8 cellular contexts compared by ENCODE assay signal in the genomic region with DNA sequence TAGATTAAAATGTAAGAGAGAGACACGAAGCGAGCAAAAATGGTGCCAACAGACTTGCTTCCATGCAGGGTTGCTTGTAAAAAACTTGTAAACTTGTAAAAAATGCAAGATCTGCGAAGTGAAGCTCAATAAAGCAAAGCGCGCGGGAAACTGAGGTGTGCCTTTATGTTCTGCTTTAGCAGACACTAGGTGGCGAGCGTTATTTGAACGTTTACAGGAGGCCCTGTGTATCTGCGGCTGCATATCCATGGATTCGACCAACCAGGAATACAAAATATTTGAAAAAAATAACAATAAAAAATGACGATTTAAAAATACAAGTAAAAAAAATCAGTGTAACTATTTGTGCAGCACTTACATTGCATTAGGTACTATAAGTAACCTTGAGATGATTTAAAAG. TPM values are rescaled to one million over a fixed set of nuclear protein-coding genes. Genes with fewer than 3 reads are reported as not detected.
DNase-seq lines count a peak whose midpoint lies in the region; ATAC-seq and TF ChIP-seq lines count a peak whose summit lies in the region.

No MANE protein-coding gene starts in this region.

- intact Hi-C loops in gastrocnemius medialis (cut with DNase I; ENCODE audit: low total_unique reads), result loop anchor here (2.0 to 10.0 kb wide), 2 partner anchors 139 to 335 kb away; no protein-coding TSS in a partner anchor
- intact Hi-C loops in ovary (cut with DNase I), result loop anchor here in 1 of 4 donors (10.0 kb wide), 1 partner anchor 465 kb away; a partner anchor contains a TSS
- intact Hi-C loops in testis (cut with DNase I; ENCODE audit: low total_unique reads), result loop anchor here (5.0 kb wide), 1 partner anchor 72 kb away; a partner anchor contains a TSS

- H3K4me3 ChIP-seq in SK-N-MC (peak overlapping the region; percentile 89), epithelial cell of proximal tubule (ENCODE audit: low read depth, low read length) (peak overlapping the region; percentile 80), gastrocnemius medialis (peak overlapping the region; percentile 80 to 91 (median 89)), ovary (no peak overlapping the region), testis (peak overlapping the region in 1 of 2 donors; percentile 90)

- H3K36me3 ChIP-seq in SK-N-MC (ENCODE audit: insufficient read depth, low read length) (peaks cover 74% of the 10 kb centered on the region), gastrocnemius medialis (peaks cover 0 to 10% of the 10 kb centered on the region in 2 donors), ovary (no peaks in the 10 kb centered on the region), testis (ENCODE audit: low read depth, missing control alignments) (no peaks in the 10 kb centered on the region)

- H3K27me3 ChIP-seq in gastrocnemius medialis (no peaks in the 10 kb centered on the region), ovary (no peaks in the 10 kb centered on the region), testis (no peaks in the 10 kb centered on the region)

- no peak for ATAC-seq in stimulated activated naive CD8-positive, alpha-beta T cell treated with anti-CD3 and anti-CD28 coated beads, Interleukin-15, Interleukin-2, amounts not matched to agents 100 U/mL and 50 U/mL, for 24 hours
- no peak for ATAC-seq in gastrocnemius medialis
- ATAC-seq in HG03097 (IDR thresholded peaks at IDR 0.05; ENCODE audit: low FRiP score, unreplicated experiment), result no peak

- no peaks in the 10 kb centered on the region for H3K9me3 ChIP-seq in SK-N-MC (ENCODE audit: low read depth, low read length)
- no peaks in the 10 kb centered on the region for H3K9me3 ChIP-seq in gastrocnemius medialis
- no peaks in the 10 kb centered on the region for H3K9me3 ChIP-seq in ovary
- no peaks in the 10 kb centered on the region for H3K9me3 ChIP-seq in testis

- H3K4me1 Mint-ChIP-seq in stimulated activated naive CD8-positive, alpha-beta T cell treated with anti-CD3 and anti-CD28 coated beads, Interleukin-15, Interleukin-2, amounts not matched to agents 100 ng/mL and 50 ng/mL, for 24 hours (ENCODE audit: low read depth), result peaks cover 79% of the 10 kb centered on the region

- H3K4me1 ChIP-seq in gastrocnemius medialis, result peaks cover 33 to 45% of the 10 kb centered on the region in 2 donors
- H3K4me1 ChIP-seq in ovary (ENCODE audit: insufficient read depth), result peaks cover 3% of the 10 kb centered on the region
- H3K4me1 ChIP-seq in testis, result peaks cover 15% of the 10 kb centered on the region

- no peaks in the 10 kb centered on the region for H3K9me3 Mint-ChIP-seq in stimulated activated naive CD8-positive, alpha-beta T cell treated with anti-CD3 and anti-CD28 coated beads, Interleukin-15, Interleukin-2, amounts not matched to agents 100 ng/mL and 50 ng/mL, for 24 hours

- in situ Hi-C loops in gastrocnemius medialis (cut with MboI; ENCODE audit: low sequenced_read_pairs in 4 of 4), result no loop called here

- H3K27me3 Mint-ChIP-seq in stimulated activated naive CD8-positive, alpha-beta T cell treated with anti-CD3 and anti-CD28 coated beads, Interleukin-15, Interleukin-2, amounts not matched to agents 100 ng/mL and 50 ng/mL, for 24 hours, result no peaks in the 10 kb centered on the region

- TF ChIP-seq POLR2A in gastrocnemius medialis (IDR thresholded peaks at IDR 0.05) (no peak), ovary (IDR thresholded peaks at IDR 0.05) (no peak), testis (IDR thresholded peaks at IDR 0.05) (no peak)

- H3K27ac Mint-ChIP-seq in stimulated activated naive CD8-positive, alpha-beta T cell treated with anti-CD3 and anti-CD28 coated beads, Interleukin-15, Interleukin-2, amounts not matched to agents 100 ng/mL and 50 ng/mL, for 24 hours, result peak overlapping the region; percentile 37

- H3K4me3 Mint-ChIP-seq in stimulated activated naive CD8-positive, alpha-beta T cell treated with anti-CD3 and anti-CD28 coated beads, Interleukin-15, Interleukin-2, amounts not matched to agents 100 ng/mL and 50 ng/mL, for 24 hours, result peak overlapping the region; percentile 100

- no peak for TF ChIP-seq EP300 in ovary (IDR thresholded peaks at IDR 0.05)

- DNase-seq in stimulated activated naive CD8-positive, alpha-beta T cell treated with anti-CD3 and anti-CD28 coated beads, Interleukin-15, Interleukin-2, amounts not matched to agents 100 U/mL and 50 U/mL, for 24 hours, result no peak
- DNase-seq in SK-N-MC (ENCODE audit: low read depth, low spot score), result peak; percentile 48
- DNase-seq in epithelial cell of proximal tubule (ENCODE audit: low read depth), result no peak
- DNase-seq in gastrocnemius medialis, result no peak
- DNase-seq in ovary, result no peak
- no peak for DNase-seq in testis

- 39 to 47% (median 43%) methylated on average over 12 of the region's 12 CpGs for WGBS in ovary, 3 donors
- 37 to 55% methylated on average over 12 of the region's 12 CpGs for WGBS in testis, 2 donors

- peak overlapping the region; percentile 98 for H3K9ac ChIP-seq in SK-N-MC (ENCODE audit: insufficient read length)

- TF ChIP-seq CTCF in epithelial cell of proximal tubule (conservative IDR thresholded peaks at IDR 0.05; ENCODE audit: low read depth, low read length) (peak; percentile 55), gastrocnemius medialis (IDR thresholded peaks at IDR 0.05 in 4 of 5, conservative IDR thresholded peaks at IDR 0.05 in 1 of 5) (peak in 2 of 5 experiments; percentile 15 to 34), ovary (IDR thresholded peaks at IDR 0.05) (peak in 1 of 3 donors; percentile 9), testis (IDR thresholded peaks at IDR 0.05) (no peak)

- H3K27ac ChIP-seq in SK-N-MC, result peak overlapping the region; percentile 81
- peak overlapping the region in 2 of 4 donors; percentile 86 to 87 for H3K27ac ChIP-seq in gastrocnemius medialis
- H3K27ac ChIP-seq in ovary, result no peak overlapping the region
- H3K27ac ChIP-seq in testis, result no peak overlapping the region

- H3K36me3 Mint-ChIP-seq in stimulated activated naive CD8-positive, alpha-beta T cell treated with anti-CD3 and anti-CD28 coated beads, Interleukin-15, Interleukin-2, amounts not matched to agents 100 ng/mL and 50 ng/mL, for 24 hours (ENCODE audit: low read depth), result peaks cover 78% of the 10 kb centered on the region

RNA-seq across cellular contexts. Expression of a gene that starts 1.5 kb away (rescaled TPM):
- total RNA-seq in epithelial cell of proximal tubule (29.6 and 47.2 TPM in 2 replicates), gastrocnemius medialis (10 to 100 TPM; 64.2 to 83.8 (median 73.3) TPM), ovary (10 to 100 TPM; 47.0 to 84.9 (median 71.7) TPM), testis (10 to 100 TPM; 73.6 to 82.8 TPM)
- polyA plus RNA-seq in ovary (10 to 100 TPM; 31.3 to 59.5 TPM), testis (ENCODE audit: insufficient read depth, low read depth, low replicate concordance) (38.9 TPM)

RNA-seq across cellular contexts. Expression of a gene that starts 17.8 kb away (rescaled TPM):
- total RNA-seq in epithelial cell of proximal tubule (58.7 and 86.0 TPM in 2 replicates), gastrocnemius medialis (10 to 100 TPM; 49.0 to 85.9 (median 63.7) TPM), ovary (100 to 1,000 TPM in 1 of 7 donors, 10 to 100 TPM in 6; 45.3 to 108 (median 74.3) TPM), testis (10 to 100 TPM; 69.9 to 87.9 TPM)
- polyA plus RNA-seq in ovary (10 to 100 TPM; 63.9 to 97.6 TPM), testis (ENCODE audit: insufficient read depth, low read depth, low replicate concordance) (93.0 TPM)
